15 cellular contexts compared by ENCODE assay signal in genomic region chr15:80550910-80551265, GRCh38.
DNase-seq lines count a peak whose midpoint lies in the region; ATAC-seq, FAIRE-seq and TF ChIP-seq lines count a peak whose summit lies in the region.
"Had no signal": no experiment of that assay in that cellular context is flagged by ENCODE, and none has a peak within 500 bp of the region (broad histone marks: within the 10 kb centered on the region; RNA-seq: fewer than 3 reads in every experiment).

No MANE protein-coding gene starts in this region.

- H2BK120ac ChIP-seq in IMR-90 (ENCODE audit: low read depth, low read length) = peak overlapping the region; percentile 99

- H3K4me3 ChIP-seq in AG04450 (ENCODE audit: low read depth, low read length) (no peak overlapping the region), IMR-90 (ENCODE audit: insufficient read depth, low read depth, low read length) (no peak overlapping the region), upper lobe of right lung (no peak overlapping the region), testis (no peak overlapping the region)
- H3K4me3 ChIP-seq: tibial nerve had no signal

- peak overlapping the region; percentile 99 for H3K56ac ChIP-seq in IMR-90 (ENCODE audit: extremely low read depth, insufficient read depth, low read length)

- H2BK5ac ChIP-seq in IMR-90 (ENCODE audit: low read depth, low read length, poor library complexity, severe bottlenecking) = peak overlapping the region; percentile 100

- POLR2A ChIA-PET in AG04450 (lab: Yijun Ruan, JAX) = no interaction called here
- POLR2A ChIA-PET in IMR-90 (lab: Charles Lee; ENCODE audit: unreplicated experiment) = interaction anchor here (0.6 kb wide), 2 partner anchors 28 to 415 kb away, joined by 3 read pairs; no protein-coding TSS in a partner anchor

- H4K8ac ChIP-seq in IMR-90 (ENCODE audit: low read depth in 2 of 2, low read length in 2 of 2) = peak overlapping the region; percentile 83 to 96

- ATAC-seq in IMR-90 (ENCODE audit: low read depth) = peak; percentile 13
- no peak for ATAC-seq in upper lobe of right lung
- no peak for ATAC-seq in HG02588 (IDR thresholded peaks at IDR 0.05; ENCODE audit: unreplicated experiment)
- ATAC-seq in GM18505 (IDR thresholded peaks at IDR 0.05; ENCODE audit: unreplicated experiment) = no peak
- ATAC-seq: activated CD4-positive, alpha-beta T cell treated with anti-CD3 and anti-CD28 coated beads for 36 hours; HepG2; T-cell had no signal

- H3K9me3 ChIP-seq in AG04450 (ENCODE audit: control insufficient read depth, insufficient read depth, low read length) (no peaks in the 10 kb centered on the region), IMR-90 (ENCODE audit: control insufficient read depth, insufficient read depth, low read length) (no peaks in the 10 kb centered on the region), upper lobe of right lung (no peaks in the 10 kb centered on the region), testis (no peaks in the 10 kb centered on the region)
- H3K9me3 ChIP-seq: tibial nerve had no signal

- H3K9me1 ChIP-seq in IMR-90 (ENCODE audit: insufficient read depth, low read length) = peaks cover 20% of the 10 kb centered on the region

- BruUV-seq in IMR-90 (replicated peaks; lab: Mats Ljungman, UMichigan) = no TSS peak

- H3K18ac ChIP-seq in IMR-90 (ENCODE audit: low read depth, low read length) = peak overlapping the region; percentile 99

- peak overlapping the region; percentile 72 for H3K4me2 ChIP-seq in IMR-90 (ENCODE audit: low read depth, low read length)

- no peak for TF ChIP-seq RAD21 in IMR-90 (IDR thresholded peaks at IDR 0.05; ENCODE audit: low read length)

- intact Hi-C loops in IMR-90 (cut with micrococcal nuclease) = loop anchor here (1.0 to 5.0 kb wide), 3 partner anchors 66 to 228 kb away; partner anchors contain the start of gene CEMIP
- intact Hi-C loops in upper lobe of right lung (cut with DNase I) = no loop called here
- intact Hi-C loops in testis (cut with DNase I; ENCODE audit: low total_unique reads) = no loop called here

- H3K27me3 ChIP-seq in AG04450 (ENCODE audit: control insufficient read depth, insufficient read depth, low read length) = no peaks in the 10 kb centered on the region
- H3K27me3 ChIP-seq in IMR-90 (ENCODE audit: control insufficient read depth, insufficient read depth, low read length) = no peaks in the 10 kb centered on the region
- H3K27me3 ChIP-seq in upper lobe of right lung = no peaks in the 10 kb centered on the region
- no peaks in the 10 kb centered on the region for H3K27me3 ChIP-seq in testis
- H3K27me3 ChIP-seq: tibial nerve had no signal

- H3K9ac ChIP-seq in IMR-90 (ENCODE audit: low read depth, low read length) = peak overlapping the region; percentile 87

- H3K14ac ChIP-seq in IMR-90 (replicated peaks; ENCODE audit: low read depth, low read length) = peak overlapping the region; percentile 100

- DNase-seq in AG04450 (ENCODE audit: low read depth, low spot score) (no peak), IMR-90 (peak; percentile 68), astrocyte of the hippocampus (ENCODE audit: low read depth, low spot score) (peak; percentile 75), upper lobe of right lung (no peak), testis (no peak)
- DNase-seq: activated CD4-positive, alpha-beta T cell treated with anti-CD3 and anti-CD28 coated beads for 36 hours; activated naive CD8-positive, alpha-beta T cell treated with anti-CD3 and anti-CD28 coated beads, Interleukin-2, amount 10 ng/mL, durations not matched to agents 7 days and 5 days; cortex of kidney; NCI-H1105 treated with DMSO at 0.1 percent for 48 hours; T-cell had no signal

- peak overlapping the region; percentile 99 for H4K91ac ChIP-seq in IMR-90 (ENCODE audit: insufficient read depth, low read depth, low read length)

- peak; percentile 27 for FAIRE-seq in islet of Langerhans (lab: Jason Lieb, UNC)
- FAIRE-seq: HepG2 had no signal

- peak overlapping the region; percentile 98 for H3K23ac ChIP-seq in IMR-90 (ENCODE audit: low read depth, low read length)

- H3K4me1 ChIP-seq in IMR-90 (ENCODE audit: control insufficient read depth, insufficient read depth, low read length) (peaks cover 20% of the 10 kb centered on the region), upper lobe of right lung (peaks cover 16% of the 10 kb centered on the region), testis (no peaks in the 10 kb centered on the region)

- H2BK20ac ChIP-seq in IMR-90 (ENCODE audit: low read depth, low read length) = peak overlapping the region; percentile 99

- peaks cover 15% of the 10 kb centered on the region for H3K36me3 ChIP-seq in IMR-90 (ENCODE audit: control insufficient read depth, insufficient read depth, low read length)
- no peaks in the 10 kb centered on the region for H3K36me3 ChIP-seq in upper lobe of right lung
- no peaks in the 10 kb centered on the region for H3K36me3 ChIP-seq in testis (ENCODE audit: low read depth, missing control alignments)

- H2AK5ac ChIP-seq in IMR-90 (ENCODE audit: low read depth, low read length) = peak overlapping the region; percentile 92

- TF ChIP-seq CTCF in AG04450 (IDR thresholded peaks at IDR 0.05; ENCODE audit: low read depth, low read length) (no peak), IMR-90 (conservative IDR thresholded peaks at IDR 0.05; ENCODE audit: low read depth, low read length) (no peak), upper lobe of right lung (IDR thresholded peaks at IDR 0.05) (no peak), testis (IDR thresholded peaks at IDR 0.05) (no peak)

- 67% methylated on average over 3 of the region's 4 CpGs; no CpG with 5 or more reads in 1 of the 2 experiments for WGBS in IMR-90 (ENCODE audit: extremely low coverage in 2 of 2, insufficient read length in 1 of 2), 2 experiments
- whole genome bisulfite sequencing in testis, 2 donors = 62 to 71% methylated on average over 4 of the region's 4 CpGs

- CTCF ChIA-PET in AG04450 (lab: Charles Lee) (interaction anchor here (0.5 to 9.0 kb wide), 3 partner anchors 16 to 95 kb away, joined by 3 to 47 read pairs (median 4); no protein-coding TSS in a partner anchor), IMR-90 (lab: Yijun Ruan, JAX) (no interaction called here)

- TF ChIP-seq POLR2A in IMR-90 (IDR thresholded peaks at IDR 0.05; ENCODE audit: low read depth, low read length) (no peak), testis (IDR thresholded peaks at IDR 0.05) (no peak), GM18505 (IDR thresholded peaks at IDR 0.05; ENCODE audit: borderline replicate concordance, extremely low read depth, insufficient read depth, insufficient read length) (no peak)

- H3K27ac ChIP-seq in AG04450 (ENCODE audit: low read depth, low read length) = peak overlapping the region; percentile 96
- H3K27ac ChIP-seq in IMR-90 (ENCODE audit: insufficient read depth, low read length) = peak overlapping the region; percentile 98
- H3K27ac ChIP-seq in upper lobe of right lung = no peak overlapping the region
- H3K27ac ChIP-seq in testis = no peak overlapping the region
- H3K27ac ChIP-seq: tibial nerve had no signal

- dilution Hi-C loops in IMR-90 (cut with HindIII; ENCODE audit: low sequenced_read_pairs, unreplicated experiment) = no loop called here

- in situ Hi-C loops in IMR-90 (cut with MboI; ENCODE audit: low sequenced_read_pairs) = no loop called here

- H3K4ac ChIP-seq in IMR-90 (ENCODE audit: low read depth, low read length) = peak overlapping the region; percentile 99

- peak overlapping the region; percentile 96; the same call in 2 of the 3 replicates for H2BK15ac ChIP-seq in IMR-90 (ENCODE audit: low read depth, low read length)

- peak overlapping the region; percentile 97 for H4K5ac ChIP-seq in IMR-90 (ENCODE audit: low read depth, low read length)

- H2AK9ac ChIP-seq in IMR-90 (replicated peaks; ENCODE audit: low read depth, low read length, poor library complexity) = peak overlapping the region; percentile 50

- peaks cover 17 to 41% of the 10 kb centered on the region in 2 experiments for H3K79me1 ChIP-seq in IMR-90 (ENCODE audit: low read depth in 1 of 2, low read length in 2 of 2)

- H2AFZ ChIP-seq in IMR-90 (replicated peaks; ENCODE audit: low read length, poor library complexity) = no peak overlapping the region

- H4K20me1 ChIP-seq in IMR-90 (ENCODE audit: insufficient read depth, low read length) = no peaks in the 10 kb centered on the region

TF ChIP-seq in IMR-90, 13 proteins besides CTCF, POLR2A, EP300 and RAD21:
- no peak for TF ChIP-seq CHD1 (IDR thresholded peaks at IDR 0.05; ENCODE audit: low read depth, low read length)
- no peak for TF ChIP-seq BHLHE40 (IDR thresholded peaks at IDR 0.05; ENCODE audit: low read depth, low read length)
- no peak for TF ChIP-seq MXI1 (IDR thresholded peaks at IDR 0.05; ENCODE audit: borderline replicate concordance, low read depth, low read length)
- TF ChIP-seq RCOR1 (IDR thresholded peaks at IDR 0.05; ENCODE audit: insufficient replicate concordance, low read length) = no peak
- TF ChIP-seq NFE2L2 (IDR thresholded peaks at IDR 0.05; ENCODE audit: low read depth, low read length) = no peak
- no peak for TF ChIP-seq USF2 (IDR thresholded peaks at IDR 0.05; ENCODE audit: low read depth, low read length)
- no peak for TF ChIP-seq RFX5 (IDR thresholded peaks at IDR 0.05; ENCODE audit: low read depth, low read length)

Comparison
In these comparisons a context has a peak if more than half of its experiments do, and no peak if none do; other contexts are left out.
1. DNase-seq: peak in IMR-90 (single experiment) and astrocyte of the hippocampus (single experiment); none in AG04450 (single experiment), upper lobe of right lung (single experiment) and testis (single experiment).
2. H3K27ac ChIP-seq: peak in AG04450 (single experiment) and IMR-90 (single experiment); none in upper lobe of right lung (single experiment) and testis (0 of 2).